Comparison of ENCODE assay signal across 12 cellular contexts in the genomic region with DNA sequence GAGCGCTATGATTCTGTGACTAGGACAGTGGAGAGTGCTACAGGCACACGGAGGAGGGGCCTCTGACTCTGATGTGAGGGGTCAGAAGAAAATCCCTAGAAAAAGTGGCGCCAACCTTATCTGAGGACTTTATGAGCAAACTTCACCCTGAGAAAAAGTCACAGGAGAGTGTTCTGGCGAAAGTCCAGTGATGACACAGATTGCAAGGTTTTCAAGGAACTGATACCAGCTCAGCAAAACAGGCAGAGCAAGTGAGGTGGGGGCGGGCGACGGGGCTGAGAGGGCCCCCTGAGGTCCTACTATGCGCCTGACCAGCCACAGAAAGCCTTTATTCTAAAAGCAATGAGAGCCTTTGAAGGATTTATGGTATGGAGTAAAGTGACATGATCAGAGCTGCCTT.
A peak's percentile ranks its signal among the peaks of the same experiment; 100 is the strongest.
DNase-seq lines count a peak whose midpoint lies in the region; ATAC-seq and TF ChIP-seq lines count a peak whose summit lies in the region.
"Had no signal": no experiment of that assay in that cellular context is flagged by ENCODE, and none has a peak within 500 bp of the region (broad histone marks: within the 10 kb centered on the region; RNA-seq: fewer than 3 reads in every experiment).

No MANE protein-coding gene starts in this region.

- peak; percentile 40 for ATAC-seq in GM18519 (IDR thresholded peaks at IDR 0.05; ENCODE audit: low FRiP score, unreplicated experiment)
- ATAC-seq in stimulated activated naive B cell treated with anti-CD40 and anti-IgM and Interleukin-4, amounts not matched to agents 10 μg/mL and 1 μg/mL and 100 μg/mL, for 72 hours (replicated peaks), result peak; percentile 80 to 81
- no peak for ATAC-seq in HG03571 (IDR thresholded peaks at IDR 0.05; ENCODE audit: unreplicated experiment)
- no peak for ATAC-seq in HG03025 (IDR thresholded peaks at IDR 0.05; ENCODE audit: low FRiP score, unreplicated experiment)
- no peak for ATAC-seq in foreskin keratinocyte

- no peak overlapping the region for H3K4me3 ChIP-seq in fibroblast of pulmonary artery (replicated peaks; ENCODE audit: low read depth, low read length)

- no peaks in the 10 kb centered on the region for H3K27me3 ChIP-seq in foreskin keratinocyte

- DNase-seq in RPMI7951 (ENCODE audit: low read depth) (peak; percentile 48), fibroblast of pulmonary artery (ENCODE audit: low read depth) (peak; percentile 48), cerebellum (ENCODE audit: low spot score) (no peak), foreskin keratinocyte (no peak)
- DNase-seq in stimulated activated naive B cell treated with anti-CD40 and anti-IgM and Interleukin-4, amounts not matched to agents 10 μg/mL and 1 μg/mL and 100 μg/mL, for 72 hours, result peak; percentile 46
- DNase-seq: activated T-cell treated with anti-CD3 and anti-CD28 coated beads, Interleukin-2, amount 50 U/mL, for 24 hours; DMS53; NCI-H510A; T-helper 1 cell had no signal

- H3K27ac Mint-ChIP-seq in stimulated activated naive B cell treated with anti-CD40 and anti-IgM and Interleukin-4, amounts not matched to agents 10 μg/mL and 1 μg/mL and 100 μg/mL, for 72 hours, result no peak overlapping the region
- H3K27ac Mint-ChIP-seq: activated T-cell treated with anti-CD3 and anti-CD28 coated beads, Interleukin-2, amount 50 U/mL, for 24 hours had no signal

- H3K9me3 Mint-ChIP-seq in stimulated activated naive B cell treated with anti-CD40 and anti-IgM and Interleukin-4, amounts not matched to agents 10 μg/mL and 1 μg/mL and 100 μg/mL, for 72 hours, result no peaks in the 10 kb centered on the region
- H3K9me3 Mint-ChIP-seq: activated T-cell treated with anti-CD3 and anti-CD28 coated beads, Interleukin-2, amount 50 U/mL, for 24 hours had no signal

- peaks cover 4 to 10% of the 10 kb centered on the region in 2 donors for H3K27me3 Mint-ChIP-seq in stimulated activated naive B cell treated with anti-CD40 and anti-IgM and Interleukin-4, amounts not matched to agents 10 μg/mL and 1 μg/mL and 100 μg/mL, for 72 hours

- peaks cover 9% of the 10 kb centered on the region for H3K4me1 ChIP-seq in foreskin keratinocyte

- TF ChIP-seq CTCF in fibroblast of pulmonary artery (IDR thresholded peaks at IDR 0.05; ENCODE audit: low read length, missing control alignments) (no peak), foreskin keratinocyte (conservative IDR thresholded peaks at IDR 0.05) (no peak)

- H3K4me1 Mint-ChIP-seq in stimulated activated naive B cell treated with anti-CD40 and anti-IgM and Interleukin-4, amounts not matched to agents 10 μg/mL and 1 μg/mL and 100 μg/mL, for 72 hours, result peaks cover 26 to 64% of the 10 kb centered on the region in 2 donors

- no peak overlapping the region for H3K27ac ChIP-seq in foreskin keratinocyte

- H3K4me3 Mint-ChIP-seq in stimulated activated naive B cell treated with anti-CD40 and anti-IgM and Interleukin-4, amounts not matched to agents 10 μg/mL and 1 μg/mL and 100 μg/mL, for 72 hours, result no peak overlapping the region
- H3K4me3 Mint-ChIP-seq: activated T-cell treated with anti-CD3 and anti-CD28 coated beads, Interleukin-2, amount 50 U/mL, for 24 hours had no signal

- no peaks in the 10 kb centered on the region for H3K36me3 Mint-ChIP-seq in stimulated activated naive B cell treated with anti-CD40 and anti-IgM and Interleukin-4, amounts not matched to agents 10 μg/mL and 1 μg/mL and 100 μg/mL, for 72 hours

Comparison
In these comparisons a context has a peak if more than half of its experiments do, and no peak if none do; other contexts are left out.
1. ATAC-seq: peak in GM18519 (single experiment) and stimulated activated naive B cell treated with anti-CD40 and anti-IgM and Interleukin-4, amounts not matched to agents 10 μg/mL and 1 μg/mL and 100 μg/mL, for 72 hours (2 of 2); none in HG03571 (single experiment), HG03025 (single experiment) and foreskin keratinocyte (single experiment).
2. DNase-seq: peak in RPMI7951 (single experiment), fibroblast of pulmonary artery (single experiment) and stimulated activated naive B cell treated with anti-CD40 and anti-IgM and Interleukin-4, amounts not matched to agents 10 μg/mL and 1 μg/mL and 100 μg/mL, for 72 hours (single experiment); none in cerebellum (single experiment) and foreskin keratinocyte (0 of 2).